Comparison of ENCODE assay signal across 9 cellular contexts in the genomic region with DNA sequence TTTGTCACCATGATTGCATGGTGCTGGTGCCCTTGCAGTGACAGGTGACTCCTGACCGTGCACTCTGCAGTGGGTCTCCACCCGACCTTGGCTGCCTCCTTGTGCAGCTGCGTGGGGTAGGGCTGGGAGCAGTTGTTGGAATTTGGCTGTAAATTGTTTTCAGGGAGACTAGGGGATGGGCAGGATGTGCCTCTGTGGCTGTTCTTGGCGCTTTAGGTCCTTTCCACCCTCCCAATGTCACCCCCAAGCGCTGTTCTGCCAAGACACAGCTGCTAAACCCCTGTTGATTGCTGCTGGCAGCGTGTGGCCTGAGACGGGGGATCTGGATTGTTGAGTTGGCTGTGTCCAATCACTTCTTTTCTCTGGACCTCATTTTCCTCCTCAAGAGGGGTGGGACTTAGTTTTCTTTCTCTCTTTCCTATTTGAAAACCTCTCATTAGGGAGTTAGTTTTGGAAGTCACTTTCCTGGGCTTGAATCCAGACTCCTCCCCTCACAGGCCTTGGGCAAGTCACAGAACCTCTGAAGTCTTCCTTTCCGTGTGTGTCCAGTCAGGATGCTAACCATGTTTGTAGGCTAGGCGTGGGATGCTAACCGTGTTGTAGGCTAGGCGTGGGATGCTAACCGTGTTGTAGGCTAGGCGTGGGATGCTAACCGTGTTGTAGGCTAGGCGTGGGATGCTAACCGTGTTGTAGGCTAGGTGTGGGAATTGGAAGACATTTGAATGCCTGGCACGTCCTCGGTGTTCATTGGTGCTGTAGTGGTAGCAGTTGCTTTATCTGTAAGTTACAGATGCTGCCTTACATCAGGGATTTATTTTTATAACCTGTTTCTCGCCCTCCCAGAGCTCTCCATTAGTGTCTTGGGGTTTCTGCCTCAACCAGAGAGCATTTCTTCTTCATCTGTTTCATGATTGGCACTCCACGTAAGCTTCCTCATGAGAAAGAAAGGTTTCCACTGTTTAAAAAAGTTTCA. TPM values are rescaled to one million over a fixed set of nuclear protein-coding genes. Genes with fewer than 3 reads are reported as not detected.
DNase-seq lines count a peak whose midpoint lies in the region; ATAC-seq and TF ChIP-seq lines count a peak whose summit lies in the region.
"Had no signal": no experiment of that assay in that cellular context is flagged by ENCODE, and none has a peak within 500 bp of the region (broad histone marks: within the 10 kb centered on the region; RNA-seq: fewer than 3 reads in every experiment).

No MANE protein-coding gene starts in this region.

- WGBS in H9 (ENCODE audit: extremely low coverage, insufficient read length, low lambda C conversion rate) = no CpG with 5 or more reads among the region's 20 CpGs
- 33 to 35% methylated on average over 20 of the region's 20 CpGs for WGBS in heart right ventricle, 2 donors

- no peaks in the 10 kb centered on the region for H3K79me1 ChIP-seq in H9 (ENCODE audit: insufficient read depth, low read depth, low read length, poor library complexity, severe bottlenecking)

- H3K36me3 Mint-ChIP-seq in H9 (ENCODE audit: insufficient read depth in 1 of 3, low read depth in 3 of 3) = no peaks in the 10 kb centered on the region
- H3K36me3 Mint-ChIP-seq in activated T-helper 17 cell treated with anti-CD3 and anti-CD28 coated beads, Interleukin-2, amount 50 U/mL, for 72 hours (ENCODE audit: low read depth) = peaks cover 17% of the 10 kb centered on the region

- H3T11ph ChIP-seq in H9 (ENCODE audit: low read length) = no peak overlapping the region

- peaks cover 4% of the 10 kb centered on the region for H4K20me1 ChIP-seq in H9 (ENCODE audit: control insufficient read depth, insufficient read depth, insufficient read length)

- no peak overlapping the region for H2BK120ac ChIP-seq in H9 (ENCODE audit: low read depth, low read length, poor library complexity, severe bottlenecking)

- peaks cover 1% of the 10 kb centered on the region; the same call in 1 of the 2 replicates for H3K27me3 Mint-ChIP-seq in H9 (ENCODE audit: low read depth)
- H3K27me3 Mint-ChIP-seq in activated T-helper 17 cell treated with anti-CD3 and anti-CD28 coated beads, Interleukin-2, amount 50 U/mL, for 72 hours = no peaks in the 10 kb centered on the region

- H3K27me3 ChIP-seq in H9 (ENCODE audit: insufficient read depth, low read length) (no peaks in the 10 kb centered on the region), heart right ventricle (no peaks in the 10 kb centered on the region)

- DNase-seq in H9 (no peak), heart right ventricle (peak; percentile 67 to 85), skeletal muscle cell (ENCODE audit: low read depth) (peak; percentile 49), NCI-H1930 (lab: John Stamatoyannopoulos, UW) (no peak), D341Med (ENCODE audit: low spot score) (no peak)
- DNase-seq in stimulated activated CD4-positive, alpha-beta T cell treated with anti-CD3 and anti-CD28 coated beads, Interleukin-12 subunit alpha, Interleukin-12 subunit beta, amount 100 ng/mL, for 4 hours = no peak

- H3K4me2 ChIP-seq in H9 (ENCODE audit: insufficient read depth, insufficient read length, low read length) = no peak overlapping the region

- no peak overlapping the region for H3K4ac ChIP-seq in H9 (ENCODE audit: low read depth, low read length)

- H3K9ac ChIP-seq in H9 (ENCODE audit: extremely low read depth, insufficient read length, low read length) = no peak overlapping the region
- H3K9ac ChIP-seq: parathyroid adenoma had no signal

- H3K4me1 Mint-ChIP-seq in H9 = peaks cover 84 to 86% of the 10 kb centered on the region in 2 experiments
- H3K4me1 Mint-ChIP-seq in activated T-helper 17 cell treated with anti-CD3 and anti-CD28 coated beads, Interleukin-2, amount 50 U/mL, for 72 hours = peaks cover 72% of the 10 kb centered on the region

- intact Hi-C loops in heart right ventricle (cut with DNase I) = loop anchor here in 6 of 10 donors (2.0 to 10.0 kb wide), 6 partner anchors 47 to 253 kb away; partner anchors contain the start of gene WTAP (in 1 of the 6)

- TF ChIP-seq CTCF in H9 (conservative IDR thresholded peaks at IDR 0.05) = no peak
- TF ChIP-seq CTCF in heart right ventricle (IDR thresholded peaks at IDR 0.05) = no peak

- no peak overlapping the region for H4K5ac ChIP-seq in H9 (ENCODE audit: insufficient read length, low read depth, low read length)

- ATAC-seq in activated T-helper 17 cell treated with anti-CD3 and anti-CD28 coated beads, Interleukin-2, amount 50 U/mL, for 72 hours (replicated peaks) = no peak
- ATAC-seq in heart right ventricle = peak; percentile 38 to 67 (median 54)
- no peak for ATAC-seq in GM18498 (IDR thresholded peaks at IDR 0.05; ENCODE audit: unreplicated experiment)

- H3K18ac ChIP-seq in H9 (ENCODE audit: insufficient read length, low read depth, low read length) = no peak overlapping the region

- no peaks in the 10 kb centered on the region for H3K36me3 ChIP-seq in heart right ventricle

- no peak overlapping the region for H2BK12ac ChIP-seq in H9 (ENCODE audit: insufficient read length, low read depth, low read length)

- H2AFZ ChIP-seq in H9 (ENCODE audit: low read length) = no peak overlapping the region
- H2AFZ ChIP-seq: parathyroid adenoma had no signal

- H3K4me3 Mint-ChIP-seq in H9 = 0 out of 5 replicates have a peak overlapping the region, but pooled peaks of 1 of the 2 experiments have one; percentile 13
- H3K4me3 Mint-ChIP-seq in activated T-helper 17 cell treated with anti-CD3 and anti-CD28 coated beads, Interleukin-2, amount 50 U/mL, for 72 hours = peak overlapping the region; percentile 81

- H3K23ac ChIP-seq in H9 (ENCODE audit: insufficient read length, low read depth, low read length) = no peak overlapping the region

- H2BK5ac ChIP-seq in H9 (ENCODE audit: insufficient read length, low read length) = no peak overlapping the region

- H3K79me2 ChIP-seq in H9 (ENCODE audit: insufficient read depth, low read length) = peaks cover 45% of the 10 kb centered on the region; the same call in 1 of the 2 replicates

- H3K4me1 ChIP-seq in H9 (ENCODE audit: insufficient read depth, low read length) (peaks cover 22% of the 10 kb centered on the region; the same call in 1 of the 2 replicates), heart right ventricle (peaks cover 26 to 100% (median 84%) of the 10 kb centered on the region in 9 donors)

- no peak overlapping the region for H4K91ac ChIP-seq in H9 (ENCODE audit: insufficient read length, low read depth, low read length)

- H3K14ac ChIP-seq in H9 (ENCODE audit: insufficient read depth, low read length) = peak overlapping the region; percentile 4; the same call in 1 of the 2 replicates

- H3K27ac ChIP-seq in H9 (ENCODE audit: insufficient read length, low read depth, low read length) = no peak overlapping the region
- peak overlapping the region in 9 of 10 donors; percentile 55 to 85 (median 72) for H3K27ac ChIP-seq in heart right ventricle
- H3K27ac ChIP-seq: parathyroid adenoma had no signal

- H4K8ac ChIP-seq in H9 (replicated peaks; ENCODE audit: insufficient read length, low read depth, low read length) = no peak overlapping the region

- H3K56ac ChIP-seq in H9 (ENCODE audit: insufficient read length, low read depth, low read length) = no peak overlapping the region

- H2BK15ac ChIP-seq in H9 (ENCODE audit: low read depth, low read length) = no peak overlapping the region

- H3K27ac Mint-ChIP-seq in H9 = peak overlapping the region in 2 of 3 experiments; percentile 46 to 93; a peak in 3 of 7 replicates
- H3K27ac Mint-ChIP-seq in activated T-helper 17 cell treated with anti-CD3 and anti-CD28 coated beads, Interleukin-2, amount 50 U/mL, for 72 hours = peak overlapping the region; percentile 96

- H2AK5ac ChIP-seq in H9 (ENCODE audit: insufficient read length, low read length) = no peak overlapping the region

- no peaks in the 10 kb centered on the region for H3K9me3 Mint-ChIP-seq in H9
- no peaks in the 10 kb centered on the region for H3K9me3 Mint-ChIP-seq in activated T-helper 17 cell treated with anti-CD3 and anti-CD28 coated beads, Interleukin-2, amount 50 U/mL, for 72 hours

- H3K9me3 ChIP-seq in H9 (ENCODE audit: control insufficient read depth, low read depth, low read length) (no peaks in the 10 kb centered on the region), heart right ventricle (no peaks in the 10 kb centered on the region)

- H2BK20ac ChIP-seq in H9 (ENCODE audit: low read depth, low read length, poor library complexity, severe bottlenecking) = no peak overlapping the region

- peak overlapping the region in 2 of 10 donors; percentile 2 for H3K4me3 ChIP-seq in heart right ventricle
- no peak overlapping the region for H3K4me3 ChIP-seq in skeletal muscle cell (ENCODE audit: low read depth, low read length)

- H3K23me2 ChIP-seq in H9 (ENCODE audit: insufficient read length, low read depth, low read length, poor library complexity, severe bottlenecking) = no peaks in the 10 kb centered on the region

RNA-seq across cellular contexts. Expression of gene IGF2R, which starts 8.6 kb away (rescaled TPM):
- total RNA-seq in H9 (2021) (62.9 and 66.7 TPM in 2 replicates), heart right ventricle (10 to 100 TPM; 61.7 to 95.6 (median 72.2) TPM)
- 10 to 100 TPM; 68.2 to 82.2 TPM for total RNA-seq in activated T-helper 17 cell treated with anti-CD3 and anti-CD28 coated beads, Interleukin-2, amount 50 U/mL, for 72 hours
- polyA plus RNA-seq in heart right ventricle = 10 to 100 TPM; 13.7 to 21.1 TPM

Comparison
In these comparisons a context has a peak if more than half of its experiments do, and no peak if none do; other contexts are left out.
1. DNase-seq: peak in heart right ventricle (2 of 2) and skeletal muscle cell (single experiment); none in H9 (single experiment), stimulated activated CD4-positive, alpha-beta T cell treated with anti-CD3 and anti-CD28 coated beads, Interleukin-12 subunit alpha, Interleukin-12 subunit beta, amount 100 ng/mL, for 4 hours (single experiment), NCI-H1930 (0 of 2) and D341Med (single experiment).
2. ATAC-seq: peak in heart right ventricle (8 of 8); none in activated T-helper 17 cell treated with anti-CD3 and anti-CD28 coated beads, Interleukin-2, amount 50 U/mL, for 72 hours (single experiment) and GM18498 (single experiment).